In the genomic region with DNA sequence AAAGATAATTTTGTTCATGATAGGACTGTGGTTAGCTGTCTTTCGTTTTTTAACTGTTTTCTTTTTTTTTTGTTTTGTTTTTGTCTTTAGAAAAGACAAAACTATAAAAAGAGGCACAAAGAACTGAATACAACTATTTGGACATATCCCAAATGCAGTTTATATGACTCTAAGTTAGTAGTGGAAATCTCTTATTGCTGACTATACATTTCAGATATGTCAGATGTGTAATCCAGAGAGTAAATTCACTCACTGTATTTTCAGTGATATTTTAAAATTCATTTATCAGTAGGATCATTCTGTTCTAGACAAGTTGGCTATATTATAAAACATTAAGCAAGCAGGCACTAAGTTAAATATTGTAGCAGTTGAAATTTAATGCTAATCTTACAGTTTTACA, we compare ENCODE assay signal across 1 cellular context.
TF ChIP-seq lines count a peak whose summit lies in the region.

No MANE protein-coding gene starts in this region.

TF ChIP-seq in K562, 482 proteins besides CTCF, POLR2A, EP300 and RAD21 (continued from another document):
- TF ChIP-seq ASH1L (IDR thresholded peaks at IDR 0.05; ENCODE audit: borderline replicate concordance, low read depth, partially characterized antibody) = no peak
- TF ChIP-seq MAFF (IDR thresholded peaks at IDR 0.05; ENCODE audit: low read length) = peak; percentile 70; the same call in 1 of the 2 replicates
- TF ChIP-seq MAFK (IDR thresholded peaks at IDR 0.05; ENCODE audit: low read length) = peak; percentile 71
- 0 out of 2 replicates have a peak, but pooled peaks have one; percentile 33 for TF ChIP-seq ZNF197 (CRISPR knock-in tag; IDR thresholded peaks at IDR 0.05; ENCODE audit: low read depth)
- no peak for TF ChIP-seq BRD9 (IDR thresholded peaks at IDR 0.05; ENCODE audit: low read depth, partially characterized antibody)
- TF ChIP-seq, protein P1, sequence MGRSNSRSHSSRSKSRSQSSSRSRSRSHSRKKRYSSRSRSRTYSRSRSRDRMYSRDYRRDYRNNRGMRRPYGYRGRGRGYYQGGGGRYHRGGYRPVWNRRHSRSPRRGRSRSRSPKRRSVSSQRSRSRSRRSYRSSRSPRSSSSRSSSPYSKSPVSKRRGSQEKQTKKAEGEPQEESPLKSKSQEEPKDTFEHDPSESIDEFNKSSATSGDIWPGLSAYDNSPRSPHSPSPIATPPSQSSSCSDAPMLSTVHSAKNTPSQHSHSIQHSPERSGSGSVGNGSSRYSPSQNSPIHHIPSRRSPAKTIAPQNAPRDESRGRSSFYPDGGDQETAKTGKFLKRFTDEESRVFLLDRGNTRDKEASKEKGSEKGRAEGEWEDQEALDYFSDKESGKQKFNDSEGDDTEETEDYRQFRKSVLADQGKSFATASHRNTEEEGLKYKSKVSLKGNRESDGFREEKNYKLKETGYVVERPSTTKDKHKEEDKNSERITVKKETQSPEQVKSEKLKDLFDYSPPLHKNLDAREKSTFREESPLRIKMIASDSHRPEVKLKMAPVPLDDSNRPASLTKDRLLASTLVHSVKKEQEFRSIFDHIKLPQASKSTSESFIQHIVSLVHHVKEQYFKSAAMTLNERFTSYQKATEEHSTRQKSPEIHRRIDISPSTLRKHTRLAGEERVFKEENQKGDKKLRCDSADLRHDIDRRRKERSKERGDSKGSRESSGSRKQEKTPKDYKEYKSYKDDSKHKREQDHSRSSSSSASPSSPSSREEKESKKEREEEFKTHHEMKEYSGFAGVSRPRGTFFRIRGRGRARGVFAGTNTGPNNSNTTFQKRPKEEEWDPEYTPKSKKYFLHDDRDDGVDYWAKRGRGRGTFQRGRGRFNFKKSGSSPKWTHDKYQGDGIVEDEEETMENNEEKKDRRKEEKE (IDR thresholded peaks at IDR 0.05; ENCODE audit: borderline replicate concordance in 1 of 2, control insufficient read depth in 1 of 2, low read depth in 2 of 2, low read length in 1 of 2) = no peak
- TF ChIP-seq RB1 (IDR thresholded peaks at IDR 0.05; ENCODE audit: low read depth) = no peak
- no peak for TF ChIP-seq NCOA2 (IDR thresholded peaks at IDR 0.05; ENCODE audit: partially characterized antibody in 2 of 2)
- TF ChIP-seq ZNF696 (CRISPR knock-in tag; conservative IDR thresholded peaks at IDR 0.05) = no peak
- no peak for TF ChIP-seq ZNF24 (IDR thresholded peaks at IDR 0.05)
- no peak for TF ChIP-seq GABPB1 (CRISPR knock-in tag; IDR thresholded peaks at IDR 0.05)
- TF ChIP-seq OTX1 (CRISPR knock-in tag; IDR thresholded peaks at IDR 0.05) = no peak
- peak; percentile 97 for TF ChIP-seq ZNF316 (IDR thresholded peaks at IDR 0.05)
- no peak for TF ChIP-seq BHLHE40 (IDR thresholded peaks at IDR 0.05; ENCODE audit: low read length)
- TF ChIP-seq BACH1 (tag; IDR thresholded peaks at IDR 0.05) = no peak
- TF ChIP-seq, protein P2, sequence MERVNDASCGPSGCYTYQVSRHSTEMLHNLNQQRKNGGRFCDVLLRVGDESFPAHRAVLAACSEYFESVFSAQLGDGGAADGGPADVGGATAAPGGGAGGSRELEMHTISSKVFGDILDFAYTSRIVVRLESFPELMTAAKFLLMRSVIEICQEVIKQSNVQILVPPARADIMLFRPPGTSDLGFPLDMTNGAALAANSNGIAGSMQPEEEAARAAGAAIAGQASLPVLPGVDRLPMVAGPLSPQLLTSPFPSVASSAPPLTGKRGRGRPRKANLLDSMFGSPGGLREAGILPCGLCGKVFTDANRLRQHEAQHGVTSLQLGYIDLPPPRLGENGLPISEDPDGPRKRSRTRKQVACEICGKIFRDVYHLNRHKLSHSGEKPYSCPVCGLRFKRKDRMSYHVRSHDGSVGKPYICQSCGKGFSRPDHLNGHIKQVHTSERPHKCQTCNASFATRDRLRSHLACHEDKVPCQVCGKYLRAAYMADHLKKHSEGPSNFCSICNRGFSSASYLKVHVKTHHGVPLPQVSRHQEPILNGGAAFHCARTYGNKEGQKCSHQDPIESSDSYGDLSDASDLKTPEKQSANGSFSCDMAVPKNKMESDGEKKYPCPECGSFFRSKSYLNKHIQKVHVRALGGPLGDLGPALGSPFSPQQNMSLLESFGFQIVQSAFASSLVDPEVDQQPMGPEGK (CRISPR knock-in tag; IDR thresholded peaks at IDR 0.05; ENCODE audit: borderline replicate concordance) = no peak
- TF ChIP-seq ZNF507 (tag; conservative IDR thresholded peaks at IDR 0.05) = no peak
- no peak for TF ChIP-seq SMAD4 (CRISPR knock-in tag; conservative IDR thresholded peaks at IDR 0.05)
- peak; percentile 85 for TF ChIP-seq MAFG (tag; conservative IDR thresholded peaks at IDR 0.05)
- no peak for TF ChIP-seq KLF10 (CRISPR knock-in tag; IDR thresholded peaks at IDR 0.05)
- TF ChIP-seq, protein P3, sequence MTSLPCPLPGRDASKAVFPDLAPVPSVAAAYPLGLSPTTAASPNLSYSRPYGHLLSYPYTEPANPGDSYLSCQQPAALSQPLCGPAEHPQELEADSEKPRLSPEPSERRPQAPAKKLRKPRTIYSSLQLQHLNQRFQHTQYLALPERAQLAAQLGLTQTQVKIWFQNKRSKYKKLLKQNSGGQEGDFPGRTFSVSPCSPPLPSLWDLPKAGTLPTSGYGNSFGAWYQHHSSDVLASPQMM (CRISPR knock-in tag; IDR thresholded peaks at IDR 0.05) = no peak
- TF ChIP-seq E2F3 (CRISPR knock-in tag; IDR thresholded peaks at IDR 0.05) = no peak
- TF ChIP-seq TAF15 (IDR thresholded peaks at IDR 0.05; ENCODE audit: low read depth, low read length) = no peak
- TF ChIP-seq TEAD4 (IDR thresholded peaks at IDR 0.05; ENCODE audit: low read length) = no peak
- no peak for TF ChIP-seq TEAD4 (CRISPR knock-in tag; IDR thresholded peaks at IDR 0.05; ENCODE audit: borderline replicate concordance)
- no peak for TF ChIP-seq ZNF79 (CRISPR knock-in tag; IDR thresholded peaks at IDR 0.05; ENCODE audit: low read depth)
- no peak for TF ChIP-seq KAT7 (CRISPR knock-in tag; IDR thresholded peaks at IDR 0.05; ENCODE audit: borderline replicate concordance)
- TF ChIP-seq C11orf30 (IDR thresholded peaks at IDR 0.05; ENCODE audit: low read depth) = peak; percentile 92
- no peak for TF ChIP-seq NCOR1 (IDR thresholded peaks at IDR 0.05)
- TF ChIP-seq, protein P4, sequence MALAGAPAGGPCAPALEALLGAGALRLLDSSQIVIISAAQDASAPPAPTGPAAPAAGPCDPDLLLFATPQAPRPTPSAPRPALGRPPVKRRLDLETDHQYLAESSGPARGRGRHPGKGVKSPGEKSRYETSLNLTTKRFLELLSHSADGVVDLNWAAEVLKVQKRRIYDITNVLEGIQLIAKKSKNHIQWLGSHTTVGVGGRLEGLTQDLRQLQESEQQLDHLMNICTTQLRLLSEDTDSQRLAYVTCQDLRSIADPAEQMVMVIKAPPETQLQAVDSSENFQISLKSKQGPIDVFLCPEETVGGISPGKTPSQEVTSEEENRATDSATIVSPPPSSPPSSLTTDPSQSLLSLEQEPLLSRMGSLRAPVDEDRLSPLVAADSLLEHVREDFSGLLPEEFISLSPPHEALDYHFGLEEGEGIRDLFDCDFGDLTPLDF (CRISPR knock-in tag; IDR thresholded peaks at IDR 0.05) = no peak
- TF ChIP-seq POLR2H (tag; IDR thresholded peaks at IDR 0.05; ENCODE audit: low read depth) = no peak
- no peak for TF ChIP-seq STAT5A (IDR thresholded peaks at IDR 0.05; ENCODE audit: borderline replicate concordance, low read length)
- TF ChIP-seq POLR2AphosphoS2 (IDR thresholded peaks at IDR 0.05; ENCODE audit: low read length) = no peak
- TF ChIP-seq MTF1 (CRISPR knock-in tag; IDR thresholded peaks at IDR 0.05; ENCODE audit: borderline replicate concordance) = no peak
